In the genomic region with DNA sequence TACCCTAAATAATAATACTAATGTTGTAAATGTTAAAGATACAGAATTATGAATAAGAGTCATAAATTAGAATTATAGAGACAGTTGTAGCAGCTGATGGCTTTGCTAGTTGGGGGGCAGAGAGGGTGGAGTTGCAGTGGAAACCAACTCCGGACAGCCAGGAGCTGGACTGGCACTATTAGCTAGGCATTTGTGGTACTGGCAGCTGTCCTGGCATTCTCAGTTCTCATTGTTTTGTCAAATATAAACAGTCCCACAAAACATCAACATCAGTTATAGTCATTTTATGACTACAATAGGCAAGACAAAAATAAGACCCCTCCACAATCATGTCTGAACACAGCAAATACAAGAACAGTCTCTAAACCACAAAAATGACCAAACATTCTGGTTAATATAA, we compare ENCODE assay signal across 1 cellular context.
TF ChIP-seq lines count a peak whose summit lies in the region.

No MANE protein-coding gene starts in this region.

TF ChIP-seq in GM23338, 12 proteins besides CTCF, POLR2A, EP300 and RAD21:
- TF ChIP-seq STAT1 (IDR thresholded peaks at IDR 0.05; ENCODE audit: unreplicated experiment) (no peak), NANOG (IDR thresholded peaks at IDR 0.05; ENCODE audit: borderline replicate concordance) (no peak), ZNF114 (CRISPR knock-in tag; IDR thresholded peaks at IDR 0.05) (no peak), CREB1 (CRISPR knock-in tag; IDR thresholded peaks at IDR 0.05; ENCODE audit: low read depth) (no peak), POLR2AphosphoS5 (IDR thresholded peaks at IDR 0.05; ENCODE audit: low read depth) (no peak), JUNB (IDR thresholded peaks at IDR 0.05; ENCODE audit: unreplicated experiment) (no peak)
- TF ChIP-seq, protein P1, sequence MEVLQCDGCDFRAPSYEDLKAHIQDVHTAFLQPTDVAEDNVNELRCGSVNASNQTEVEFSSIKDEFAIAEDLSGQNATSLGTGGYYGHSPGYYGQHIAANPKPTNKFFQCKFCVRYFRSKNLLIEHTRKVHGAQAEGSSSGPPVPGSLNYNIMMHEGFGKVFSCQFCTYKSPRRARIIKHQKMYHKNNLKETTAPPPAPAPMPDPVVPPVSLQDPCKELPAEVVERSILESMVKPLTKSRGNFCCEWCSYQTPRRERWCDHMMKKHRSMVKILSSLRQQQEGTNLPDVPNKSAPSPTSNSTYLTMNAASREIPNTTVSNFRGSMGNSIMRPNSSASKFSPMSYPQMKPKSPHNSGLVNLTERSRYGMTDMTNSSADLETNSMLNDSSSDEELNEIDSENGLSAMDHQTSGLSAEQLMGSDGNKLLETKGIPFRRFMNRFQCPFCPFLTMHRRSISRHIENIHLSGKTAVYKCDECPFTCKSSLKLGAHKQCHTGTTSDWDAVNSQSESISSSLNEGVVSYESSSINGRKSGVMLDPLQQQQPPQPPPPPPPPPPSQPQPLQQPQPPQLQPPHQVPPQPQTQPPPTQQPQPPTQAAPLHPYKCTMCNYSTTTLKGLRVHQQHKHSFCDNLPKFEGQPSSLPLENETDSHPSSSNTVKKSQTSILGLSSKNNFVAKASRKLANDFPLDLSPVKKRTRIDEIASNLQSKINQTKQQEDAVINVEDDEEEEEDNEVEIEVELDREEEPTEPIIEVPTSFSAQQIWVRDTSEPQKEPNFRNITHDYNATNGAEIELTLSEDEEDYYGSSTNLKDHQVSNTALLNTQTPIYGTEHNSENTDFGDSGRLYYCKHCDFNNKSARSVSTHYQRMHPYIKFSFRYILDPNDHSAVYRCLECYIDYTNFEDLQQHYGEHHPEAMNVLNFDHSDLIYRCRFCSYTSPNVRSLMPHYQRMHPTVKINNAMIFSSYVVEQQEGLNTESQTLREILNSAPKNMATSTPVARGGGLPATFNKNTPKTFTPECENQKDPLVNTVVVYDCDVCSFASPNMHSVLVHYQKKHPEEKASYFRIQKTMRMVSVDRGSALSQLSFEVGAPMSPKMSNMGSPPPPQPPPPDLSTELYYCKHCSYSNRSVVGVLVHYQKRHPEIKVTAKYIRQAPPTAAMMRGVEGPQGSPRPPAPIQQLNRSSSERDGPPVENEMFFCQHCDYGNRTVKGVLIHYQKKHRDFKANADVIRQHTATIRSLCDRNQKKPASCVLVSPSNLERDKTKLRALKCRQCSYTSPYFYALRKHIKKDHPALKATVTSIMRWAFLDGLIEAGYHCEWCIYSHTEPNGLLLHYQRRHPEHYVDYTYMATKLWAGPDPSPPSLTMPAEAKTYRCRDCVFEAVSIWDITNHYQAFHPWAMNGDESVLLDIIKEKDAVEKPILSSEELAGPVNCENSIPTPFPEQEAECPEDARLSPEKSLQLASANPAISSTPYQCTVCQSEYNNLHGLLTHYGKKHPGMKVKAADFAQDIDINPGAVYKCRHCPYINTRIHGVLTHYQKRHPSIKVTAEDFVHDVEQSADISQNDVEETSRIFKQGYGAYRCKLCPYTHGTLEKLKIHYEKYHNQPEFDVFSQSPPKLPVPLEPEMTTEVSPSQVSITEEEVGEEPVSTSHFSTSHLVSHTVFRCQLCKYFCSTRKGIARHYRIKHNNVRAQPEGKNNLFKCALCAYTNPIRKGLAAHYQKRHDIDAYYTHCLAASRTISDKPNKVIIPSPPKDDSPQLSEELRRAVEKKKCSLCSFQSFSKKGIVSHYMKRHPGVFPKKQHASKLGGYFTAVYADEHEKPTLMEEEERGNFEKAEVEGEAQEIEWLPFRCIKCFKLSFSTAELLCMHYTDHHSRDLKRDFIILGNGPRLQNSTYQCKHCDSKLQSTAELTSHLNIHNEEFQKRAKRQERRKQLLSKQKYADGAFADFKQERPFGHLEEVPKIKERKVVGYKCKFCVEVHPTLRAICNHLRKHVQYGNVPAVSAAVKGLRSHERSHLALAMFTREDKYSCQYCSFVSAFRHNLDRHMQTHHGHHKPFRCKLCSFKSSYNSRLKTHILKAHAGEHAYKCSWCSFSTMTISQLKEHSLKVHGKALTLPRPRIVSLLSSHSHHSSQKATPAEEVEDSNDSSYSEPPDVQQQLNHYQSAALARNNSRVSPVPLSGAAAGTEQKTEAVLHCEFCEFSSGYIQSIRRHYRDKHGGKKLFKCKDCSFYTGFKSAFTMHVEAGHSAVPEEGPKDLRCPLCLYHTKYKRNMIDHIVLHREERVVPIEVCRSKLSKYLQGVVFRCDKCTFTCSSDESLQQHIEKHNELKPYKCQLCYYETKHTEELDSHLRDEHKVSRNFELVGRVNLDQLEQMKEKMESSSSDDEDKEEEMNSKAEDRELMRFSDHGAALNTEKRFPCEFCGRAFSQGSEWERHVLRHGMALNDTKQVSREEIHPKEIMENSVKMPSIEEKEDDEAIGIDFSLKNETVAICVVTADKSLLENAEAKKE (CRISPR knock-in tag; IDR thresholded peaks at IDR 0.05) = no peak
